19 cellular contexts compared by ENCODE assay signal in genomic region chr3:190188197-190188596, GRCh38.
"Had no signal": no experiment of that assay in that cellular context is flagged by ENCODE, and none has a peak within 500 bp of the region (broad histone marks: within the 10 kb centered on the region; RNA-seq: fewer than 3 reads in every experiment).

No MANE protein-coding gene starts in this region.

- H3K4me3 ChIP-seq: gastroesophageal sphincter, left ventricle myocardium inferior, lower lobe of right lung, right atrium auricular region, sigmoid colon had no signal

- H3K4me1 ChIP-seq: gastroesophageal sphincter, left ventricle myocardium inferior, lower lobe of right lung, right atrium auricular region had no signal

- ATAC-seq: esophagus mucosa, gastroesophageal sphincter, lower lobe of right lung had no signal

- H3K9me3 ChIP-seq: gastroesophageal sphincter, left ventricle myocardium inferior, lower lobe of right lung, right atrium auricular region, sigmoid colon had no signal

- H3K27ac ChIP-seq: gastroesophageal sphincter, left ventricle myocardium inferior, lower lobe of right lung, right atrium auricular region, sigmoid colon had no signal

- H3K27ac Mint-ChIP-seq: memory B cell, nephron progenitor cell had no signal

- H3K27me3 Mint-ChIP-seq: memory B cell had no signal

- H3K4me3 Mint-ChIP-seq: memory B cell, nephron progenitor cell had no signal

- DNase-seq: effector memory CD4-positive, alpha-beta T cell; foreskin fibroblast; glutamatergic neuron; islet precursor cell; left ventricle myocardium inferior; lower lobe of right lung; midbrain; nephron progenitor cell; posterior cingulate gyrus; sigmoid colon; small intestine; stimulated activated CD4-positive, alpha-beta T cell treated with anti-CD3 and anti-CD28 coated beads, Interleukin-12 subunit alpha, Interleukin-12 subunit beta, amount 100 ng/mL, for 4 hours; stimulated activated naive CD4-positive, alpha-beta T cell treated with Interleukin-2 at 50 U/mL for 16 hours; trophoblast cell had no signal

- H3K36me3 Mint-ChIP-seq: memory B cell had no signal

- H3K9me3 Mint-ChIP-seq: nephron progenitor cell had no signal

- H3K36me3 ChIP-seq: gastroesophageal sphincter, left ventricle myocardium inferior, lower lobe of right lung, right atrium auricular region, sigmoid colon had no signal

- H3K27me3 ChIP-seq: gastroesophageal sphincter, right atrium auricular region, sigmoid colon had no signal

- H3K4me1 Mint-ChIP-seq: memory B cell had no signal

- FAIRE-seq: endometrium, small intestine had no signal
